In the genomic region with DNA sequence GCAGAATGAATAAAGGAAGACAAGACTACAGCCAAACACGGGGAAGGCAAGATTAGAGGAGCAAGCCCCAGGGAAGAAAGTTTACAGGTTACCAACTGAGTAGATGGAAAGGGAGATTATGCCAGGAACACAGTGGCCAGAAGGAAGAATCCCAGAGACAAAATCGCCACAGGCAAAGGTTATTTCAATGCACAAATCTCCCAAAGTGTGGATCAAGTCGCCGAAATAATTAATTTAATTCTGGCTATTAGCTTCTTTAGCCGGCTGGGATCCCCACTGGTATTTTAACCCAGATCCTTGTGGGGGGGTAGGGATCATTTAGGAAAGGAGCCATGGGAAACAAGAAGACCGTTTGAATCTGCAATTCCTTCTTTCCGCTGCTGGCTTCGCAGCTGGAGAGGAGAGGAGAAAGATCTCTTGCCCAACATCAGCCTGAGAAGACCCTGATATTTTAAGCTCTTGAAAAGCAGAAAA, we compare ENCODE assay signal across 16 cellular contexts.
"Had no signal": no experiment of that assay in that cellular context is flagged by ENCODE, and none has a peak within 500 bp of the region (broad histone marks: within the 10 kb centered on the region; RNA-seq: fewer than 3 reads in every experiment).

No MANE protein-coding gene starts in this region.

- H3K9me3 ChIP-seq: right lobe of liver, testis had no signal

- H3K9me3 Mint-ChIP-seq: activated CD4-positive, alpha-beta T cell treated with anti-CD3 and anti-CD28 coated beads, Interleukin-2, amount 10 ng/mL, durations not matched to agents 24 days and 14 days; activated CD8-positive, alpha-beta T cell treated with anti-CD3 and anti-CD28 coated beads for 36 hours; activated naive CD8-positive, alpha-beta T cell treated with anti-CD3 and anti-CD28 coated beads, Interleukin-2, amount 10 ng/mL, durations not matched to agents 7 days and 5 days; activated T-helper 2 cell treated with anti-CD3 and anti-CD28 coated beads, Interferon-gamma antibody, Interleukin-2, Interleukin-4, amounts not matched to agents 10 μg/mL and 5 μg/mL and 100 μg/mL, durations not matched to agents 14 hours and 24 hours and 36 hours; natural killer cell; stimulated activated effector memory CD8-positive, alpha-beta T cell treated with anti-CD3 and anti-CD28 coated beads, Interleukin-12 subunit alpha, Interleukin-12 subunit beta, amount 100 ng/mL, for 72 hours had no signal

- H3K9ac ChIP-seq: parathyroid adenoma had no signal

- H2AFZ ChIP-seq: parathyroid adenoma had no signal

- H3K4me1 ChIP-seq: parathyroid adenoma, testis had no signal

- H3K4me3 Mint-ChIP-seq: activated CD4-positive, alpha-beta T cell treated with anti-CD3 and anti-CD28 coated beads, Interleukin-2, amount 10 ng/mL, durations not matched to agents 24 days and 14 days; activated CD8-positive, alpha-beta T cell treated with anti-CD3 and anti-CD28 coated beads for 36 hours; activated naive CD8-positive, alpha-beta T cell treated with anti-CD3 and anti-CD28 coated beads, Interleukin-2, amount 10 ng/mL, durations not matched to agents 7 days and 5 days; natural killer cell; stimulated activated effector memory CD8-positive, alpha-beta T cell treated with anti-CD3 and anti-CD28 coated beads, Interleukin-12 subunit alpha, Interleukin-12 subunit beta, amount 100 ng/mL, for 72 hours had no signal

- H3K27ac Mint-ChIP-seq: activated CD4-positive, alpha-beta T cell treated with anti-CD3 and anti-CD28 coated beads, Interleukin-2, amount 10 ng/mL, durations not matched to agents 24 days and 14 days; activated CD8-positive, alpha-beta T cell treated with anti-CD3 and anti-CD28 coated beads for 36 hours; activated naive CD8-positive, alpha-beta T cell treated with anti-CD3 and anti-CD28 coated beads, Interleukin-2, amount 10 ng/mL, durations not matched to agents 7 days and 5 days; activated T-helper 2 cell treated with anti-CD3 and anti-CD28 coated beads, Interferon-gamma antibody, Interleukin-2, Interleukin-4, amounts not matched to agents 10 μg/mL and 5 μg/mL and 100 μg/mL, durations not matched to agents 14 hours and 24 hours and 36 hours; natural killer cell; stimulated activated effector memory CD8-positive, alpha-beta T cell treated with anti-CD3 and anti-CD28 coated beads, Interleukin-12 subunit alpha, Interleukin-12 subunit beta, amount 100 ng/mL, for 72 hours had no signal

- H3K4me1 Mint-ChIP-seq: activated CD4-positive, alpha-beta T cell treated with anti-CD3 and anti-CD28 coated beads, Interleukin-2, amount 10 ng/mL, durations not matched to agents 24 days and 14 days; activated naive CD8-positive, alpha-beta T cell treated with anti-CD3 and anti-CD28 coated beads, Interleukin-2, amount 10 ng/mL, durations not matched to agents 7 days and 5 days; natural killer cell; stimulated activated effector memory CD8-positive, alpha-beta T cell treated with anti-CD3 and anti-CD28 coated beads, Interleukin-12 subunit alpha, Interleukin-12 subunit beta, amount 100 ng/mL, for 72 hours had no signal

- H3K27ac ChIP-seq: parathyroid adenoma, right lobe of liver, testis had no signal

- ATAC-seq: activated CD8-positive, alpha-beta T cell treated with anti-CD3 and anti-CD28 coated beads for 36 hours; left cardiac atrium; natural killer cell; right lobe of liver; stimulated activated effector memory CD8-positive, alpha-beta T cell treated with anti-CD3 and anti-CD28 coated beads, Interleukin-12 subunit alpha, Interleukin-12 subunit beta, amount 100 ng/mL, for 72 hours had no signal

- H3K4me3 ChIP-seq: right lobe of liver, testis had no signal

- DNase-seq: activated CD4-positive, alpha-beta T cell treated with anti-CD3 and anti-CD28 coated beads, Interleukin-2, amount 10 ng/mL, durations not matched to agents 24 days and 14 days; activated CD8-positive, alpha-beta T cell treated with anti-CD3 and anti-CD28 coated beads for 36 hours; activated naive CD4-positive, alpha-beta T cell treated with Interleukin-2 at 50 U/mL for 16 hours; activated naive CD8-positive, alpha-beta T cell treated with anti-CD3 and anti-CD28 coated beads, Interleukin-2, amount 10 ng/mL, durations not matched to agents 7 days and 5 days; activated T-cell treated with anti-CD3 and anti-CD28 coated beads, Interleukin-2, amount 50 U/mL, for 1 hour; amygdala; caudate nucleus; left cardiac atrium; natural killer cell; right lobe of liver; small intestine; stimulated activated CD4-positive, alpha-beta T cell treated with anti-CD3 and anti-CD28 coated beads, Interleukin-4, amount 100 ng/mL, for 24 hours; testis had no signal

- H3K27me3 ChIP-seq: right lobe of liver, testis had no signal

- H3K36me3 ChIP-seq: right lobe of liver had no signal

- H3K36me3 Mint-ChIP-seq: activated naive CD8-positive, alpha-beta T cell treated with anti-CD3 and anti-CD28 coated beads, Interleukin-2, amount 10 ng/mL, durations not matched to agents 7 days and 5 days; natural killer cell; stimulated activated effector memory CD8-positive, alpha-beta T cell treated with anti-CD3 and anti-CD28 coated beads, Interleukin-12 subunit alpha, Interleukin-12 subunit beta, amount 100 ng/mL, for 72 hours had no signal
